1 cellular context compared by ENCODE assay signal in the genomic region with DNA sequence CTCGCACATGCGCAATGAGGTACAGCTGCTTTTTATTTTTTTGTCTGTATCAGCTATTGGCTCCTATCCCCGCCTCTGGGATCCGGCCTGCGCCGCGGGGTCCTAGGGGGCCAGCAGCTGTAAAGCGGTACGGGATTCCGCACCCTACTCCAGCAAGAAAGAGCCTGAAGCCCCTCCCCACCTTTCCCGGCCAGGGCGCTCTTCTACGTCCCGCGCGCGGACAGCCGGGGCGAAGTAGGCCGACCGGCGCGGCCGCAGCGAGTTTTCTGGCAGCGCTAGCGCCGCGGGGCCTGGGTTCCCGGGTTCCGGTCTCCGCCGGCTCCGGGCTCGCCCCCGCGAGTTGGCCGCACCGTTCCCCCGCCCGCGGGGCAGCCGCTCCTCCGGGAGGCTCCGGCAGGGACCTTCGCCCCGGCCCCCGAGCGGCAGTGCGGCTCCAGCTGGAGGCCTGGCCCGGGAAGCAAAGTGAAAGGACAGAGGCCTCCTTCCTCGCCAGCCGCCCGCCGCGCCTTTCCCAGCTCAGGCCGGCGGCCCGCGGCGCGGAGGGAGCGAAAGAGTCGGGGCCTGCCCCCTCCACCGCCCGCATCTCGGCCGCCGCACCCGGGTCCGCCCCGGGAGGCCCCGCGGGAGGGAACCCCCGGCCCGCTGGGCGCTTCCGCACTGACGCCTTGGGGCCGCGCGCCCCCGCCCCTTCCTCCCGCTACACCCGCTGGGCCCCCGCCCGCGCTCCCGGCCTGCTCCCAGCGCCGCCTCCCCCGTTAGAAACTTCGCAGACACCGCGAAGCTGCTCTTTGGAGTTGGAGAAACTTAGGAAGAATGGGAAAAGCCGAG.
TF ChIP-seq lines count a peak whose summit lies in the region.

No MANE protein-coding gene starts in this region.

TF ChIP-seq in K562, 482 proteins besides CTCF, POLR2A, EP300 and RAD21 (continued from another document and continues in another):
- TF ChIP-seq, protein P1, sequence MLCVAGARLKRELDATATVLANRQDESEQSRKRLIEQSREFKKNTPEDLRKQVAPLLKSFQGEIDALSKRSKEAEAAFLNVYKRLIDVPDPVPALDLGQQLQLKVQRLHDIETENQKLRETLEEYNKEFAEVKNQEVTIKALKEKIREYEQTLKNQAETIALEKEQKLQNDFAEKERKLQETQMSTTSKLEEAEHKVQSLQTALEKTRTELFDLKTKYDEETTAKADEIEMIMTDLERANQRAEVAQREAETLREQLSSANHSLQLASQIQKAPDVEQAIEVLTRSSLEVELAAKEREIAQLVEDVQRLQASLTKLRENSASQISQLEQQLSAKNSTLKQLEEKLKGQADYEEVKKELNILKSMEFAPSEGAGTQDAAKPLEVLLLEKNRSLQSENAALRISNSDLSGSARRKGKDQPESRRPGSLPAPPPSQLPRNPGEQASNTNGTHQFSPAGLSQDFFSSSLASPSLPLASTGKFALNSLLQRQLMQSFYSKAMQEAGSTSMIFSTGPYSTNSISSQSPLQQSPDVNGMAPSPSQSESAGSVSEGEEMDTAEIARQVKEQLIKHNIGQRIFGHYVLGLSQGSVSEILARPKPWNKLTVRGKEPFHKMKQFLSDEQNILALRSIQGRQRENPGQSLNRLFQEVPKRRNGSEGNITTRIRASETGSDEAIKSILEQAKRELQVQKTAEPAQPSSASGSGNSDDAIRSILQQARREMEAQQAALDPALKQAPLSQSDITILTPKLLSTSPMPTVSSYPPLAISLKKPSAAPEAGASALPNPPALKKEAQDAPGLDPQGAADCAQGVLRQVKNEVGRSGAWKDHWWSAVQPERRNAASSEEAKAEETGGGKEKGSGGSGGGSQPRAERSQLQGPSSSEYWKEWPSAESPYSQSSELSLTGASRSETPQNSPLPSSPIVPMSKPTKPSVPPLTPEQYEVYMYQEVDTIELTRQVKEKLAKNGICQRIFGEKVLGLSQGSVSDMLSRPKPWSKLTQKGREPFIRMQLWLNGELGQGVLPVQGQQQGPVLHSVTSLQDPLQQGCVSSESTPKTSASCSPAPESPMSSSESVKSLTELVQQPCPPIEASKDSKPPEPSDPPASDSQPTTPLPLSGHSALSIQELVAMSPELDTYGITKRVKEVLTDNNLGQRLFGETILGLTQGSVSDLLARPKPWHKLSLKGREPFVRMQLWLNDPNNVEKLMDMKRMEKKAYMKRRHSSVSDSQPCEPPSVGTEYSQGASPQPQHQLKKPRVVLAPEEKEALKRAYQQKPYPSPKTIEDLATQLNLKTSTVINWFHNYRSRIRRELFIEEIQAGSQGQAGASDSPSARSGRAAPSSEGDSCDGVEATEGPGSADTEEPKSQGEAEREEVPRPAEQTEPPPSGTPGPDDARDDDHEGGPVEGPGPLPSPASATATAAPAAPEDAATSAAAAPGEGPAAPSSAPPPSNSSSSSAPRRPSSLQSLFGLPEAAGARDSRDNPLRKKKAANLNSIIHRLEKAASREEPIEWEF (CRISPR knock-in tag; IDR thresholded peaks at IDR 0.05): no peak; the same call in 1 of the 2 replicates
- TF ChIP-seq NELFE (IDR thresholded peaks at IDR 0.05; ENCODE audit: insufficient read depth, insufficient read length) (no peak), ETS1 (conservative IDR thresholded peaks at IDR 0.05; ENCODE audit: control insufficient read depth, low read depth, low read length) (no peak; the same call in 1 of the 2 replicates), ZNF449 (CRISPR knock-in tag; IDR thresholded peaks at IDR 0.05) (no peak), E2F8 (IDR thresholded peaks at IDR 0.05; ENCODE audit: low read depth, partially characterized antibody) (no peak), COPS2 (conservative IDR thresholded peaks at IDR 0.05) (no peak), SNIP1 (IDR thresholded peaks at IDR 0.05; ENCODE audit: low read depth) (no peak), NR0B1 (IDR thresholded peaks at IDR 0.05; ENCODE audit: partially characterized antibody) (no peak), HDGF (IDR thresholded peaks at IDR 0.05) (no peak), SOX6 (IDR thresholded peaks at IDR 0.05) (no peak), ZNF764 (CRISPR knock-in tag; IDR thresholded peaks at IDR 0.05; ENCODE audit: low read depth) (no peak), ZNF12 (CRISPR knock-in tag; IDR thresholded peaks at IDR 0.05) (no peak), NR2C1 (IDR thresholded peaks at IDR 0.05) (no peak), NR2C1 (tag; IDR thresholded peaks at IDR 0.05) (no peak), CBX5 (IDR thresholded peaks at IDR 0.05; ENCODE audit: borderline replicate concordance, low read depth) (no peak), RBM39 (optimal IDR thresholded peaks at IDR 0.05; ENCODE audit: low read depth, low read length) (no peak), ZNF561 (CRISPR knock-in tag; conservative IDR thresholded peaks at IDR 0.05) (no peak), YBX1 (IDR thresholded peaks at IDR 0.05) (no peak), ZNF696 (CRISPR knock-in tag; conservative IDR thresholded peaks at IDR 0.05) (no peak), CCNT2 (IDR thresholded peaks at IDR 0.05; ENCODE audit: borderline replicate concordance, extremely low read depth, insufficient read length, low read depth, low read length) (peak; percentile 67), ZNF57 (CRISPR knock-in tag; IDR thresholded peaks at IDR 0.05) (no peak), SMAD4 (CRISPR knock-in tag; conservative IDR thresholded peaks at IDR 0.05) (peak; percentile 34; the same call in 1 of the 2 replicates), ZNF316 (IDR thresholded peaks at IDR 0.05) (no peak), PHTF2 (CRISPR knock-in tag; IDR thresholded peaks at IDR 0.05) (no peak), MAZ (CRISPR knock-in tag; conservative IDR thresholded peaks at IDR 0.05 in 1 of 2, IDR thresholded peaks at IDR 0.05 in 1 of 2) (peak; percentile 84 to 94), KLF6 (CRISPR knock-in tag; IDR thresholded peaks at IDR 0.05; ENCODE audit: borderline replicate concordance) (no peak), SUPT5H (IDR thresholded peaks at IDR 0.05) (peak; percentile 76), MECOM (CRISPR knock-in tag; IDR thresholded peaks at IDR 0.05) (no peak), BRD9 (IDR thresholded peaks at IDR 0.05; ENCODE audit: low read depth, partially characterized antibody) (no peak), MAX (CRISPR knock-in tag; IDR thresholded peaks at IDR 0.05) (no peak), HMBOX1 (IDR thresholded peaks at IDR 0.05) (no peak), THRA (IDR thresholded peaks at IDR 0.05) (no peak), CREB3L1 (IDR thresholded peaks at IDR 0.05; ENCODE audit: borderline replicate concordance, low read depth) (no peak), MEIS2 (IDR thresholded peaks at IDR 0.05; ENCODE audit: partially characterized antibody) (peak; percentile 70), CEBPG (CRISPR knock-in tag; IDR thresholded peaks at IDR 0.05) (no peak), CEBPG (tag; conservative IDR thresholded peaks at IDR 0.05 in 1 of 2, IDR thresholded peaks at IDR 0.05 in 1 of 2) (no peak), EGR1 (conservative IDR thresholded peaks at IDR 0.05) (peak; percentile 61)
- TF ChIP-seq, protein P2, sequence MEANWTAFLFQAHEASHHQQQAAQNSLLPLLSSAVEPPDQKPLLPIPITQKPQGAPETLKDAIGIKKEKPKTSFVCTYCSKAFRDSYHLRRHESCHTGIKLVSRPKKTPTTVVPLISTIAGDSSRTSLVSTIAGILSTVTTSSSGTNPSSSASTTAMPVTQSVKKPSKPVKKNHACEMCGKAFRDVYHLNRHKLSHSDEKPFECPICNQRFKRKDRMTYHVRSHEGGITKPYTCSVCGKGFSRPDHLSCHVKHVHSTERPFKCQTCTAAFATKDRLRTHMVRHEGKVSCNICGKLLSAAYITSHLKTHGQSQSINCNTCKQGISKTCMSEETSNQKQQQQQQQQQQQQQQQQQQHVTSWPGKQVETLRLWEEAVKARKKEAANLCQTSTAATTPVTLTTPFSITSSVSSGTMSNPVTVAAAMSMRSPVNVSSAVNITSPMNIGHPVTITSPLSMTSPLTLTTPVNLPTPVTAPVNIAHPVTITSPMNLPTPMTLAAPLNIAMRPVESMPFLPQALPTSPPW (CRISPR knock-in tag; IDR thresholded peaks at IDR 0.05): peak; percentile 97
- TF ChIP-seq, protein P3, sequence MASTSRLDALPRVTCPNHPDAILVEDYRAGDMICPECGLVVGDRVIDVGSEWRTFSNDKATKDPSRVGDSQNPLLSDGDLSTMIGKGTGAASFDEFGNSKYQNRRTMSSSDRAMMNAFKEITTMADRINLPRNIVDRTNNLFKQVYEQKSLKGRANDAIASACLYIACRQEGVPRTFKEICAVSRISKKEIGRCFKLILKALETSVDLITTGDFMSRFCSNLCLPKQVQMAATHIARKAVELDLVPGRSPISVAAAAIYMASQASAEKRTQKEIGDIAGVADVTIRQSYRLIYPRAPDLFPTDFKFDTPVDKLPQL (IDR thresholded peaks at IDR 0.05; ENCODE audit: extremely low read depth, insufficient read length): no peak
- TF ChIP-seq, protein P4, sequence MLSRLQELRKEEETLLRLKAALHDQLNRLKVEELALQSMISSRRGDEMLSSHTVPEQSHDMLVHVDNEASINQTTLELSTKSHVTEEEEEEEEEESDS (CRISPR knock-in tag; IDR thresholded peaks at IDR 0.05): no peak
